In the genomic region with DNA sequence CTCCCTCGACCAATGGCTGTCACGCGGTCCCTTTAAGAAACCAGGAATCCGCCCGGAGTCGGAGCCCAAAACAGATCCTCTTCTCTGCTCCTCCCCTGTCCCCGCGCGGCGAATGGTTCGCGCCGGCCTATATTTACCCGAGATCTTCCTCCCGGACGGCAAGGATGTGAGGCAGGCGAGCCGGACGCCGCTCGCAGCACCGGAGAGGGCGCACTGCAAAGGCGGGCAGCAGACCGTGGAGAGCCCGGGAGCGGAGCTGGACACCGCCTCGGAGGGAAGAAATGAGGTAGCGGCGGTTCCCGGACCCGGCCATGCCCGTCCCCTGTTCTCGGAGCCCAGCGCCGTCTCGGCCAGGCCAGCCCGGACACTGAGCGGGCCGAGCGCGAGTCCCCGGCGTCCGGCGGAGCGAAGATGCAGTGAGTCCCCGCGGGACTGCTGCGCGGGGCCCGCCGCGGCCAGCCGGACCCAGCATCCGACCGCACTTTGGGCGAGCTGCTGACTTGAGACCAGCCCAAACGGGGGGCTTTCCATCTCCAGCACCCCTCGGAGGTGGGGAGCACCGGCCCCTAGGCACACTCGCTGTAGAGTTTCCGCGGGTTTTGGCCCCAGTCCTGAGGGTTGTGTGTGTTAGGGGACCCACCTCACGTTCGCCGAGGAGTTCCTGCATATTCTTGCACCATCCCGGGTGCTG, we compare ENCODE assay signal across 8 cellular contexts. TPM values are rescaled to one million over a fixed set of nuclear protein-coding genes. Genes with fewer than 3 reads are reported as not detected.
DNase-seq lines count a peak whose midpoint lies in the region; ATAC-seq and TF ChIP-seq lines count a peak whose summit lies in the region.

A gene with protein sequence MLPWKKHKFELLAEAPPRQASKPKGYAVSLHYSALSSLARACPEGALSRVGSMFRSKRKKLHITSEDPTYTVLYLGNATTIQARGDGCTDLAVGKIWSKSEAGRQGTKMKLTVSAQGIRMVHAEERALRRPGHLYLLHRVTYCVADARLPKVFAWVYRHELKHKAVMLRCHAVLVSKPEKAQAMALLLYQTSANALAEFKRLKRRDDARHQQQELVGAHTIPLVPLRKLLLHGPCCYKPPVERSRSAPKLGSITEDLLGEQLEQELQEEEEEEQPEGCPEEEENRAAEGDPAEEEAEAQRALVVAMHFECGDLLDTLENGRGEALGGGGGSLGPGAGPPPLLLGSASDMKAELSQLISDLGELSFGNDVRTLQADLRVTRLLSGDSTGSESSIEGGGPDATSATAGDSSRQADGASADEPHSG (plus strand): TSS at position 161 of the 691 bp plus-strand sequence. CDS start 944 bp downstream, outside the sequence.

- peak within 1 kb of the TSS; percentile 78 for H3K4me3 ChIP-seq in CD4-positive, CD25-positive, alpha-beta regulatory T cell (ENCODE audit: low read depth, low read length)
- peak within 1 kb of the TSS; percentile 77 for H3K4me3 ChIP-seq in LNCaP clone FGC (ENCODE audit: low read depth, low read length)
- peak within 1 kb of the TSS; percentile 87 for H3K4me3 ChIP-seq in fibroblast of villous mesenchyme (ENCODE audit: low read depth, low read length)

- H3K27ac Mint-ChIP-seq in CD4-positive, CD25-positive, alpha-beta regulatory T cell: peak within 1 kb of the TSS in 2 of 3 donors; percentile 56 to 84
- H3K27ac Mint-ChIP-seq in nephron progenitor cell: no peak within 1 kb of the TSS
- H3K27ac Mint-ChIP-seq in stimulated activated naive CD8-positive, alpha-beta T cell treated with anti-CD3 and anti-CD28 coated beads, Interleukin-15, Interleukin-2, amounts not matched to agents 100 ng/mL and 50 ng/mL, for 24 hours: peak within 1 kb of the TSS; percentile 77

- peak; percentile 42 to 54 for ATAC-seq in CD4-positive, CD25-positive, alpha-beta regulatory T cell (ENCODE audit: low read depth in 2 of 2)
- peak; percentile 33 for ATAC-seq in GM21367 (IDR thresholded peaks at IDR 0.05; ENCODE audit: unreplicated experiment)

- no peaks in the 10 kb centered on the region for H3K36me3 ChIP-seq in CD4-positive, CD25-positive, alpha-beta regulatory T cell (ENCODE audit: control insufficient read depth, insufficient read depth, low read length)

- peak within 1 kb of the TSS; percentile 49 for H3K27ac ChIP-seq in CD4-positive, CD25-positive, alpha-beta regulatory T cell (ENCODE audit: insufficient read depth, low read length, poor library complexity, severe bottlenecking)

- H3K4me3 Mint-ChIP-seq in CD4-positive, CD25-positive, alpha-beta regulatory T cell: peak within 1 kb of the TSS; percentile 91 to 98 (median 92)
- H3K4me3 Mint-ChIP-seq in nephron progenitor cell: peak within 1 kb of the TSS; percentile 97
- peak within 1 kb of the TSS; percentile 86 for H3K4me3 Mint-ChIP-seq in stimulated activated naive CD8-positive, alpha-beta T cell treated with anti-CD3 and anti-CD28 coated beads, Interleukin-15, Interleukin-2, amounts not matched to agents 100 ng/mL and 50 ng/mL, for 24 hours

- peak; percentile 60 to 94 (median 64) for DNase-seq in CD4-positive, CD25-positive, alpha-beta regulatory T cell
- peak; percentile 90 for DNase-seq in LNCaP clone FGC (ENCODE audit: low read depth)
- DNase-seq in SHP77 treated with DMSO at 0.1 percent for 48 hours (lab: John Stamatoyannopoulos, UW): peak; percentile 40
- DNase-seq in activated gamma-delta T cell treated with Interleukin-2 at 50 U/mL for 16 hours: peak; percentile 75
- peak; percentile 97 for DNase-seq in fibroblast of villous mesenchyme (ENCODE audit: low read depth)
- DNase-seq in nephron progenitor cell: peak; percentile 87

- H3K9me3 ChIP-seq in CD4-positive, CD25-positive, alpha-beta regulatory T cell (ENCODE audit: control insufficient read depth in 2 of 2, low read length in 2 of 2): no peaks in the 10 kb centered on the region

- TF ChIP-seq CTCF in LNCaP clone FGC (IDR thresholded peaks at IDR 0.05; ENCODE audit: control insufficient read depth, extremely low read depth, insufficient read depth) (peak; percentile 31; the same call in 1 of the 2 replicates), fibroblast of villous mesenchyme (IDR thresholded peaks at IDR 0.05; ENCODE audit: insufficient read depth, low read depth, low read length) (no peak), nephron progenitor cell (IDR thresholded peaks at IDR 0.05) (no peak)

- H3K4me1 ChIP-seq in CD4-positive, CD25-positive, alpha-beta regulatory T cell (ENCODE audit: control insufficient read depth, insufficient read depth, low read length, poor library complexity, severe bottlenecking): peaks cover 52% of the 10 kb centered on the region

- no peaks in the 10 kb centered on the region for H3K36me3 Mint-ChIP-seq in CD4-positive, CD25-positive, alpha-beta regulatory T cell
- no peaks in the 10 kb centered on the region for H3K36me3 Mint-ChIP-seq in nephron progenitor cell (ENCODE audit: low read depth)
- H3K36me3 Mint-ChIP-seq in stimulated activated naive CD8-positive, alpha-beta T cell treated with anti-CD3 and anti-CD28 coated beads, Interleukin-15, Interleukin-2, amounts not matched to agents 100 ng/mL and 50 ng/mL, for 24 hours (ENCODE audit: low read depth): no peaks in the 10 kb centered on the region

- peaks cover 12 to 50% (median 35%) of the 10 kb centered on the region in 4 donors for H3K4me1 Mint-ChIP-seq in CD4-positive, CD25-positive, alpha-beta regulatory T cell
- H3K4me1 Mint-ChIP-seq in nephron progenitor cell: peaks cover 69% of the 10 kb centered on the region
- peaks cover 69% of the 10 kb centered on the region for H3K4me1 Mint-ChIP-seq in stimulated activated naive CD8-positive, alpha-beta T cell treated with anti-CD3 and anti-CD28 coated beads, Interleukin-15, Interleukin-2, amounts not matched to agents 100 ng/mL and 50 ng/mL, for 24 hours (ENCODE audit: low read depth)

- H3K27me3 ChIP-seq in CD4-positive, CD25-positive, alpha-beta regulatory T cell (ENCODE audit: control insufficient read depth, insufficient read depth, low read length): peaks cover 4% of the 10 kb centered on the region

- peaks cover 18% of the 10 kb centered on the region for H3K27me3 Mint-ChIP-seq in CD4-positive, CD25-positive, alpha-beta regulatory T cell
- peaks cover 50% of the 10 kb centered on the region for H3K27me3 Mint-ChIP-seq in nephron progenitor cell (ENCODE audit: low read depth, poor library complexity)
- H3K27me3 Mint-ChIP-seq in stimulated activated naive CD8-positive, alpha-beta T cell treated with anti-CD3 and anti-CD28 coated beads, Interleukin-15, Interleukin-2, amounts not matched to agents 100 ng/mL and 50 ng/mL, for 24 hours: peaks cover 34% of the 10 kb centered on the region

- H3K9me3 Mint-ChIP-seq in CD4-positive, CD25-positive, alpha-beta regulatory T cell: no peaks in the 10 kb centered on the region
- no peaks in the 10 kb centered on the region for H3K9me3 Mint-ChIP-seq in nephron progenitor cell
- no peaks in the 10 kb centered on the region for H3K9me3 Mint-ChIP-seq in stimulated activated naive CD8-positive, alpha-beta T cell treated with anti-CD3 and anti-CD28 coated beads, Interleukin-15, Interleukin-2, amounts not matched to agents 100 ng/mL and 50 ng/mL, for 24 hours

RNA-seq across cellular contexts. Expression of the gene that starts here (rescaled TPM):
- total RNA-seq in CD4-positive, CD25-positive, alpha-beta regulatory T cell: 4.8 TPM
- 1 to 10 TPM; 4.8 to 9.4 (median 7.4) TPM for polyA plus RNA-seq in CD4-positive, CD25-positive, alpha-beta regulatory T cell
- 22.0 and 37.0 TPM in 2 replicates for total RNA-seq in fibroblast of villous mesenchyme

Comparison
In these comparisons a context has a peak if more than half of its experiments do, and no peak if none do; other contexts are left out.
1. Peak in every context shown above with its lines: DNase-seq, ATAC-seq, H3K4me3 ChIP-seq and H3K27ac ChIP-seq.
2. DNase-seq: peak in every context shown above with its lines; median percentile 97 in fibroblast of villous mesenchyme; 90 in LNCaP clone FGC; 87 in nephron progenitor cell; 75 in activated gamma-delta T cell treated with Interleukin-2 at 50 U/mL for 16 hours; 64 in CD4-positive, CD25-positive, alpha-beta regulatory T cell; 40 in SHP77 treated with DMSO at 0.1 percent for 48 hours.